ENCODE assay signal across 1 cellular context in the genomic region with DNA sequence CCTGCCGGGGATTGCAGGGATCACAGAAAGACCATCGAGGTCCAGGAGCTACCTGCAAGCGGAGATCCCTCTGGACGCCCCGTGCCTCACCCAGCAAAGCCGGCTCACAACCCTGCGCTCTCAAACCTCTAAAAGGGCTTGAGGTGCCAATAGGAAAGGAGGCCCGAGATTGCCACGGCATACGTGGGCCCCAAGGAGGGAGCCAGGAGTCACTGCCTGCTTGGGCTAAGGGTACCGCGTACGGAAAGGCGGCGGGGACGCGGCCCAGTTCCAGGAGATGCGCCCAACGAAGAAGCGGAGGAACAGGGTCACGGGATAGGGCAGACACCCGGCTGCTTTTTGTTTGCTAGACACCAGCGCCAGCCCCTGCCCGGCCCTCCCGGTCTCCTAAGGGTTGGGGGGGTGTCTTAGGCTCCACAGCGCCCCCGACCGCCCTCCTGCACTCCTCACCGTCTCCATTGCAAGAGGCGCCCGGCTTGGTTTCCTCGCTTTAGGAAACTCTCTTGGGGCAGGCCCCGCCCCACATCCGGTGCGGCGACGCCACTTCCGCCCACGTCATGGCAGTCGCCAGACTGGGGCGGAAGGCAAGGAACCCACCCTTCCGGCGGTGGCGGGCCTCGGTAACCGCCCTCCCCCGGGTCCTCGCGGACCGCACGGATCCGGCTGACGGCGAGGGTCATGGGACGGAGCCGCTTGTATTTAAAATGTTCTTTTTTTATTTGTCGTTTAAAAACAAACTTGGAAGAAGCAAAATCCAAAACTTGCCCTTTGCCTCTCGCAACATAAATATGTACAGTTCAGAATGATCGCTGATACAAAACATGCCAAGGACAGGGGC.
TF ChIP-seq lines count a peak whose summit lies in the region.

PRKAG1 (minus strand) TSS at position 495 of the 838 bp plus-strand sequence; CDS start at position 459, 36 bp downstream.

TF ChIP-seq in HepG2, 621 proteins besides CTCF, POLR2A, EP300 and RAD21 (continued from another document and continues in another):
- no peak for TF ChIP-seq PBX3 (CRISPR knock-in tag; IDR thresholded peaks at IDR 0.05; ENCODE audit: borderline replicate concordance)
- no peak for TF ChIP-seq CEBPB (IDR thresholded peaks at IDR 0.05; ENCODE audit: borderline replicate concordance, low read depth, low read length)
- TF ChIP-seq ZNF83 (CRISPR knock-in tag; IDR thresholded peaks at IDR 0.05; ENCODE audit: borderline replicate concordance) = 0 out of 2 replicates have a peak, but pooled peaks have one; percentile 26
- no peak for TF ChIP-seq MLLT10 (CRISPR knock-in tag; IDR thresholded peaks at IDR 0.05)
- TF ChIP-seq LRRFIP1 (CRISPR knock-in tag; conservative IDR thresholded peaks at IDR 0.05) = no peak
- peak; percentile 93; the same call in 1 of the 2 replicates for TF ChIP-seq FIP1L1 (IDR thresholded peaks at IDR 0.05; ENCODE audit: borderline replicate concordance, insufficient read depth, low read depth, low read length)
- TF ChIP-seq ZBTB21 (CRISPR knock-in tag; IDR thresholded peaks at IDR 0.05) = peak; percentile 89
- TF ChIP-seq RELA (CRISPR knock-in tag; IDR thresholded peaks at IDR 0.05) = peak; percentile 57; the same call in 1 of the 2 replicates
- TF ChIP-seq SUZ12 (IDR thresholded peaks at IDR 0.05; ENCODE audit: low read depth, low read length) = no peak
- 0 out of 2 replicates have a peak, but pooled peaks have one; percentile 45 for TF ChIP-seq ZNF333 (CRISPR knock-in tag; IDR thresholded peaks at IDR 0.05; ENCODE audit: borderline replicate concordance)
- peak; percentile 98 for TF ChIP-seq GABPB1 (CRISPR knock-in tag; IDR thresholded peaks at IDR 0.05)
- peak; percentile 62; the same call in 1 of the 2 replicates for TF ChIP-seq SRY (CRISPR knock-in tag; IDR thresholded peaks at IDR 0.05)
- peak; percentile 28; the same call in 1 of the 2 replicates for TF ChIP-seq HDAC1 (CRISPR knock-in tag; IDR thresholded peaks at IDR 0.05)
- no peak for TF ChIP-seq ZNF800 (CRISPR knock-in tag; IDR thresholded peaks at IDR 0.05)
- TF ChIP-seq, protein P1, sequence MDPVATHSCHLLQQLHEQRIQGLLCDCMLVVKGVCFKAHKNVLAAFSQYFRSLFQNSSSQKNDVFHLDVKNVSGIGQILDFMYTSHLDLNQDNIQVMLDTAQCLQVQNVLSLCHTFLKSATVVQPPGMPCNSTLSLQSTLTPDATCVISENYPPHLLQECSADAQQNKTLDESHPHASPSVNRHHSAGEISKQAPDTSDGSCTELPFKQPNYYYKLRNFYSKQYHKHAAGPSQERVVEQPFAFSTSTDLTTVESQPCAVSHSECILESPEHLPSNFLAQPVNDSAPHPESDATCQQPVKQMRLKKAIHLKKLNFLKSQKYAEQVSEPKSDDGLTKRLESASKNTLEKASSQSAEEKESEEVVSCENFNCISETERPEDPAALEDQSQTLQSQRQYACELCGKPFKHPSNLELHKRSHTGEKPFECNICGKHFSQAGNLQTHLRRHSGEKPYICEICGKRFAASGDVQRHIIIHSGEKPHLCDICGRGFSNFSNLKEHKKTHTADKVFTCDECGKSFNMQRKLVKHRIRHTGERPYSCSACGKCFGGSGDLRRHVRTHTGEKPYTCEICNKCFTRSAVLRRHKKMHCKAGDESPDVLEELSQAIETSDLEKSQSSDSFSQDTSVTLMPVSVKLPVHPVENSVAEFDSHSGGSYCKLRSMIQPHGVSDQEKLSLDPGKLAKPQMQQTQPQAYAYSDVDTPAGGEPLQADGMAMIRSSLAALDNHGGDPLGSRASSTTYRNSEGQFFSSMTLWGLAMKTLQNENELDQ (CRISPR knock-in tag; IDR thresholded peaks at IDR 0.05; ENCODE audit: borderline replicate concordance) = no peak
- TF ChIP-seq, protein P2, sequence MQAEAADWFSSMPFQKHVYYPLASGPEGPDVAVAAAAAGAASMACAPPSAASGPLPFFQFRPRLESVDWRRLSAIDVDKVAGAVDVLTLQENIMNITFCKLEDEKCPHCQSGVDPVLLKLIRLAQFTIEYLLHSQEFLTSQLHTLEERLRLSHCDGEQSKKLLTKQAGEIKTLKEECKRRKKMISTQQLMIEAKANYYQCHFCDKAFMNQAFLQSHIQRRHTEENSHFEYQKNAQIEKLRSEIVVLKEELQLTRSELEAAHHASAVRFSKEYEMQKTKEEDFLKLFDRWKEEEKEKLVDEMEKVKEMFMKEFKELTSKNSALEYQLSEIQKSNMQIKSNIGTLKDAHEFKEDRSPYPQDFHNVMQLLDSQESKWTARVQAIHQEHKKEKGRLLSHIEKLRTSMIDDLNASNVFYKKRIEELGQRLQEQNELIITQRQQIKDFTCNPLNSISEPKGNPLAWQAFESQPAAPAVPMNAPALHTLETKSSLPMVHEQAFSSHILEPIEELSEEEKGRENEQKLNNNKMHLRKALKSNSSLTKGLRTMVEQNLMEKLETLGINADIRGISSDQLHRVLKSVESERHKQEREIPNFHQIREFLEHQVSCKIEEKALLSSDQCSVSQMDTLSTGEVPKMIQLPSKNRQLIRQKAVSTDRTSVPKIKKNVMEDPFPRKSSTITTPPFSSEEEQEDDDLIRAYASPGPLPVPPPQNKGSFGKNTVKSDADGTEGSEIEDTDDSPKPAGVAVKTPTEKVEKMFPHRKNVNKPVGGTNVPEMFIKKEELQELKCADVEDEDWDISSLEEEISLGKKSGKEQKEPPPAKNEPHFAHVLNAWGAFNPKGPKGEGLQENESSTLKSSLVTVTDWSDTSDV (CRISPR knock-in tag; IDR thresholded peaks at IDR 0.05) = no peak
- no peak; the same call in 1 of the 2 replicates for TF ChIP-seq ZNF589 (CRISPR knock-in tag; conservative IDR thresholded peaks at IDR 0.05)
- peak; percentile 45; the same call in 1 of the 2 replicates for TF ChIP-seq HOXA5 (CRISPR knock-in tag; IDR thresholded peaks at IDR 0.05)
- no peak for TF ChIP-seq ZNF136 (CRISPR knock-in tag; IDR thresholded peaks at IDR 0.05; ENCODE audit: low read depth)
- peak; percentile 44; the same call in 1 of the 2 replicates for TF ChIP-seq HDAC2 (CRISPR knock-in tag; IDR thresholded peaks at IDR 0.05)
- no peak for TF ChIP-seq HNF1A (IDR thresholded peaks at IDR 0.05; ENCODE audit: low read depth)
- TF ChIP-seq HNF1A (CRISPR knock-in tag; IDR thresholded peaks at IDR 0.05; ENCODE audit: borderline replicate concordance) = peak; percentile 30; the same call in 1 of the 2 replicates
- TF ChIP-seq ZNF773 (CRISPR knock-in tag; IDR thresholded peaks at IDR 0.05; ENCODE audit: borderline replicate concordance) = peak; percentile 10; the same call in 1 of the 2 replicates
- TF ChIP-seq FOXK2 (IDR thresholded peaks at IDR 0.05) = no peak
- no peak for TF ChIP-seq ZSCAN22 (CRISPR knock-in tag; IDR thresholded peaks at IDR 0.05)
- TF ChIP-seq, protein P3, sequence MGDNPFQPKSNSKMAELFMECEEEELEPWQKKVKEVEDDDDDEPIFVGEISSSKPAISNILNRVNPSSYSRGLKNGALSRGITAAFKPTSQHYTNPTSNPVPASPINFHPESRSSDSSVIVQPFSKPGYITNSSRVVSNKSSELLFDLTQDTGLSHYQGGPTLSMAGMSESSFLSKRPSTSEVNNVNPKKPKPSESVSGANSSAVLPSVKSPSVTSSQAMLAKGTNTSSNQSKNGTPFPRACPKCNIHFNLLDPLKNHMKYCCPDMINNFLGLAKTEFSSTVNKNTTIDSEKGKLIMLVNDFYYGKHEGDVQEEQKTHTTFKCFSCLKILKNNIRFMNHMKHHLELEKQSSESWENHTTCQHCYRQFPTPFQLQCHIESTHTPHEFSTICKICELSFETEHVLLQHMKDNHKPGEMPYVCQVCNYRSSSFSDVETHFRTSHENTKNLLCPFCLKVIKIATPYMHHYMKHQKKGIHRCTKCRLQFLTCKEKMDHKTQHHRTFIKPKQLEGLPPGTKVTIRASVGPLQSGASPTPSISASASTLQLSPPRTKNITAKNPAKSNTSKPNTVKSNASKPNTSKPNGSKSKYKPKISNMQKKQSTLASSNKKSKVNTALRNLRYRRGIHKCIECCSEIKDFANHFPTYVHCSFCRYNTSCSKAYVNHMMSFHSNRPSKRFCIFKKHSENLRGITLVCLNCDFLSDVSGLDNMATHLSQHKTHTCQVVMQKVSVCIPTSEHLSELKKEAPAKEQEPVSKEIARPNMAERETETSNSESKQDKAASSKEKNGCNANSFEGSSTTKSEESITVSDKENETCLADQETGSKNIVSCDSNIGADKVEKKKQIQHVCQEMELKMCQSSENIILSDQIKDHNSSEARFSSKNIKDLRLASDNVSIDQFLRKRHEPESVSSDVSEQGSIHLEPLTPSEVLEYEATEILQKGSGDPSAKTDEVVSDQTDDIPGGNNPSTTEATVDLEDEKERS (CRISPR knock-in tag; IDR thresholded peaks at IDR 0.05) = no peak
- no peak for TF ChIP-seq CENPBD1 (CRISPR knock-in tag; IDR thresholded peaks at IDR 0.05; ENCODE audit: borderline replicate concordance, low read depth)
- no peak for TF ChIP-seq ZNF362 (CRISPR knock-in tag; IDR thresholded peaks at IDR 0.05; ENCODE audit: borderline replicate concordance)
- no peak for TF ChIP-seq HOXA9 (CRISPR knock-in tag; IDR thresholded peaks at IDR 0.05; ENCODE audit: borderline replicate concordance)
